Comparison of ENCODE assay signal across 20 cellular contexts in genomic region chr2:152454391-152454790, GRCh38.
A peak's percentile ranks its signal among the peaks of the same experiment; 100 is the strongest.
DNase-seq lines count a peak whose midpoint lies in the region; ATAC-seq, FAIRE-seq and TF ChIP-seq lines count a peak whose summit lies in the region.
"Had no signal": no experiment of that assay in that cellular context is flagged by ENCODE, and none has a peak within 500 bp of the region (broad histone marks: within the 10 kb centered on the region; RNA-seq: fewer than 3 reads in every experiment).

No MANE protein-coding gene starts in this region.

- H3K9ac ChIP-seq in HepG2 (ENCODE audit: insufficient read depth, low read depth, low read length), result no peak overlapping the region
- no peak overlapping the region for H3K9ac ChIP-seq in endothelial cell of umbilical vein (replicated peaks; ENCODE audit: extremely low read depth, insufficient read depth, low read length)

- H3K79me2 ChIP-seq in HepG2 (ENCODE audit: insufficient read depth, low read length) (peaks cover 86% of the 10 kb centered on the region), endothelial cell of umbilical vein (ENCODE audit: control insufficient read depth, insufficient read depth, low read length) (peaks cover 9% of the 10 kb centered on the region)

- intact Hi-C loops in HepG2 (cut with micrococcal nuclease; ENCODE audit: unreplicated experiment), result no loop called here
- intact Hi-C loops in right lobe of liver (cut with DNase I), result no loop called here
- intact Hi-C loops in endothelial cell of umbilical vein (cut with micrococcal nuclease), result no loop called here

- H3K27ac ChIP-seq in HepG2 (ENCODE audit: extremely low read length, insufficient read depth, low read length), result no peak overlapping the region
- no peak overlapping the region for H3K27ac ChIP-seq in right lobe of liver
- H3K27ac ChIP-seq in endothelial cell of umbilical vein (ENCODE audit: insufficient read depth, low read depth, low read length), result no peak overlapping the region
- H3K27ac ChIP-seq in tibial nerve, result peak overlapping the region; percentile 44 to 91 (median 66)

- no peak overlapping the region for H2AFZ ChIP-seq in HepG2 (ENCODE audit: low read length)
- no peak overlapping the region for H2AFZ ChIP-seq in endothelial cell of umbilical vein (ENCODE audit: low read depth, low read length)

- TF ChIP-seq RAD21 in HepG2 (CRISPR knock-in tag; IDR thresholded peaks at IDR 0.05), result no peak

- H3K27me3 ChIP-seq in HepG2 (ENCODE audit: control insufficient read depth in 1 of 2, insufficient read depth in 2 of 2, low read length in 2 of 2) (no peaks in the 10 kb centered on the region), right lobe of liver (no peaks in the 10 kb centered on the region), endothelial cell of umbilical vein (ENCODE audit: control insufficient read depth in 2 of 2, insufficient read depth in 2 of 2, low read length in 2 of 2) (no peaks in the 10 kb centered on the region), tibial nerve (no peaks in the 10 kb centered on the region)

- no peak overlapping the region for H3K4me3 Mint-ChIP-seq in nephron progenitor cell
- H3K4me3 Mint-ChIP-seq in activated CD8-positive, alpha-beta memory T cell treated with anti-CD3 and anti-CD28 coated beads, Interleukin-2, amount 10 ng/mL, durations not matched to agents 7 days and 5 days, result no peak overlapping the region
- H3K4me3 Mint-ChIP-seq: CD8-positive, alpha-beta memory T cell had no signal

- ATAC-seq in HepG2, result no peak
- no peak for ATAC-seq in right lobe of liver
- ATAC-seq in GM19467 (IDR thresholded peaks at IDR 0.05; ENCODE audit: unreplicated experiment), result no peak
- no peak for ATAC-seq in activated CD8-positive, alpha-beta memory T cell treated with anti-CD3 and anti-CD28 coated beads, Interleukin-2, amount 10 ng/mL, durations not matched to agents 7 days and 5 days
- ATAC-seq: HCT116, PC-3 had no signal

- peaks cover 39% of the 10 kb centered on the region for H3K36me3 Mint-ChIP-seq in nephron progenitor cell (ENCODE audit: low read depth)
- no peaks in the 10 kb centered on the region for H3K36me3 Mint-ChIP-seq in activated CD8-positive, alpha-beta memory T cell treated with anti-CD3 and anti-CD28 coated beads, Interleukin-2, amount 10 ng/mL, durations not matched to agents 7 days and 5 days
- H3K36me3 Mint-ChIP-seq: CD8-positive, alpha-beta memory T cell had no signal

- H3K9me3 Mint-ChIP-seq in nephron progenitor cell, result peaks cover 3% of the 10 kb centered on the region
- no peaks in the 10 kb centered on the region for H3K9me3 Mint-ChIP-seq in activated CD8-positive, alpha-beta memory T cell treated with anti-CD3 and anti-CD28 coated beads, Interleukin-2, amount 10 ng/mL, durations not matched to agents 7 days and 5 days (ENCODE audit: low read depth)
- H3K9me3 Mint-ChIP-seq: CD8-positive, alpha-beta memory T cell had no signal

- peaks cover 52% of the 10 kb centered on the region for H3K4me1 Mint-ChIP-seq in nephron progenitor cell
- no peaks in the 10 kb centered on the region for H3K4me1 Mint-ChIP-seq in activated CD8-positive, alpha-beta memory T cell treated with anti-CD3 and anti-CD28 coated beads, Interleukin-2, amount 10 ng/mL, durations not matched to agents 7 days and 5 days
- H3K4me1 Mint-ChIP-seq: CD8-positive, alpha-beta memory T cell had no signal

- DNase-seq in HepG2 (ENCODE audit: low spot score) (no peak), right lobe of liver (no peak), endothelial cell of umbilical vein (ENCODE audit: low read depth, low spot score) (no peak), nephron progenitor cell (no peak), tibial nerve (ENCODE audit: low spot score in 2 of 2) (no peak), GM20000 (ENCODE audit: low spot score) (no peak)
- no peak for DNase-seq in activated CD8-positive, alpha-beta memory T cell treated with anti-CD3 and anti-CD28 coated beads, Interleukin-2, amount 10 ng/mL, durations not matched to agents 7 days and 5 days
- DNase-seq: 8988T; CD8-positive, alpha-beta memory T cell; DMS79; KBM-7; NCI-H1417 treated with DMSO at 0.1 percent for 48 hours; NCI-H2029; NCI-H510A; NCI-H774; PC-3 had no signal

- H3K4me3 ChIP-seq in HepG2 (replicated peaks in 1 of 3; ENCODE audit: insufficient read depth in 1 of 3, low read depth in 2 of 3, low read length in 3 of 3), result no peak overlapping the region
- H3K4me3 ChIP-seq in right lobe of liver, result no peak overlapping the region
- H3K4me3 ChIP-seq in endothelial cell of umbilical vein (replicated peaks in 1 of 3; ENCODE audit: insufficient read depth in 1 of 3, low read depth in 1 of 3, low read length in 3 of 3), result no peak overlapping the region
- H3K4me3 ChIP-seq in tibial nerve, result no peak overlapping the region

- H3K9me3 ChIP-seq in HepG2 (ENCODE audit: low read length) (no peaks in the 10 kb centered on the region), right lobe of liver (no peaks in the 10 kb centered on the region), endothelial cell of umbilical vein (replicated peaks; ENCODE audit: control insufficient read depth, insufficient read depth, low read length) (no peaks in the 10 kb centered on the region), tibial nerve (no peaks in the 10 kb centered on the region)

- H4K20me1 ChIP-seq in HepG2 (ENCODE audit: insufficient read depth, low read length), result no peaks in the 10 kb centered on the region
- H4K20me1 ChIP-seq in endothelial cell of umbilical vein (replicated peaks; ENCODE audit: control insufficient read depth, extremely low read depth, insufficient read depth, low read length), result no peaks in the 10 kb centered on the region

- H3K27ac Mint-ChIP-seq in nephron progenitor cell, result peak overlapping the region; percentile 46
- H3K27ac Mint-ChIP-seq in activated CD8-positive, alpha-beta memory T cell treated with anti-CD3 and anti-CD28 coated beads, Interleukin-2, amount 10 ng/mL, durations not matched to agents 7 days and 5 days, result no peak overlapping the region
- H3K27ac Mint-ChIP-seq: CD8-positive, alpha-beta memory T cell had no signal

- TF ChIP-seq EP300 in HepG2 (IDR thresholded peaks at IDR 0.05; ENCODE audit: low read depth in 2 of 2, low read length in 2 of 2) (no peak), HepG2 (CRISPR knock-in tag; IDR thresholded peaks at IDR 0.05; ENCODE audit: borderline replicate concordance) (no peak), tibial nerve (IDR thresholded peaks at IDR 0.05) (no peak)

- CTCF ChIA-PET in HepG2 (lab: Yijun Ruan, JAX; ENCODE audit: low intra/inter-chr PET ratio, low total read pairs), result no interaction called here
- CTCF ChIA-PET in endothelial cell of umbilical vein (lab: Charles Lee), result interaction anchor here (1.2 to 3.3 kb wide), 3 partner anchors 14 to 182 kb away, joined by 4 to 12 read pairs (median 4); no protein-coding TSS in a partner anchor
- CTCF ChIA-PET in activated CD8-positive, alpha-beta memory T cell treated with anti-CD3 and anti-CD28 coated beads, Interleukin-2, amount 10 ng/mL, durations not matched to agents 7 days and 5 days (lab: Charles Lee), result no interaction called here

- POLR2A ChIA-PET in HepG2 (lab: Yijun Ruan, JAX), result interaction anchor here (1.0 to 1.6 kb wide), 2 partner anchors 8 to 31 kb away, joined by 3 read pairs; no protein-coding TSS in a partner anchor
- POLR2A ChIA-PET in endothelial cell of umbilical vein (lab: Charles Lee), result no interaction called here

- H3K27me3 Mint-ChIP-seq in nephron progenitor cell (ENCODE audit: low read depth, poor library complexity), result peaks cover 9% of the 10 kb centered on the region
- peaks cover 11% of the 10 kb centered on the region for H3K27me3 Mint-ChIP-seq in activated CD8-positive, alpha-beta memory T cell treated with anti-CD3 and anti-CD28 coated beads, Interleukin-2, amount 10 ng/mL, durations not matched to agents 7 days and 5 days

- dilution Hi-C loops in endothelial cell of umbilical vein (cut with MboI; ENCODE audit: extremely low pct_ligation_motif_present, low sequenced_read_pairs), result no loop called here

- in situ Hi-C loops in HepG2 (cut with HindIII; ENCODE audit: extremely low pct_ligation_motif_present, low pct_unique_long_range_greater_than_20kb), result no loop called here

- FAIRE-seq in HepG2 (lab: Jason Lieb, UNC), result no peak
- peak; percentile 44 for FAIRE-seq in endothelial cell of umbilical vein (lab: Jason Lieb, UNC)
- FAIRE-seq: D721Med, GM19239 had no signal

- TF ChIP-seq CTCF in HepG2 (CRISPR knock-in tag; IDR thresholded peaks at IDR 0.05) (no peak), right lobe of liver (IDR thresholded peaks at IDR 0.05) (no peak), endothelial cell of umbilical vein (IDR thresholded peaks at IDR 0.05; ENCODE audit: extremely low read depth in 1 of 2, insufficient read depth in 1 of 2, low read depth in 1 of 2, low read length in 2 of 2) (no peak), nephron progenitor cell (IDR thresholded peaks at IDR 0.05) (no peak), tibial nerve (IDR thresholded peaks at IDR 0.05) (no peak), GM20000 (IDR thresholded peaks at IDR 0.05; ENCODE audit: extremely low read depth, missing control alignments) (no peak)

- no TSS peak for BruUV-seq in HepG2 (replicated peaks; lab: Mats Ljungman, UMichigan)
- BruUV-seq in endothelial cell of umbilical vein (replicated peaks; lab: Mats Ljungman, UMichigan), result no TSS peak

- H3K36me3 ChIP-seq in HepG2 (replicated peaks in 1 of 2; ENCODE audit: control insufficient read depth in 1 of 2, insufficient read depth in 2 of 2, low read length in 2 of 2), result peaks cover 3 to 10% of the 10 kb centered on the region in 2 experiments; a peak in 4 of 5 replicates
- no peaks in the 10 kb centered on the region for H3K36me3 ChIP-seq in right lobe of liver
- H3K36me3 ChIP-seq in endothelial cell of umbilical vein (ENCODE audit: control insufficient read depth in 2 of 2, extremely low read depth in 1 of 2, insufficient read depth in 2 of 2, low read length in 2 of 2), result no peaks in the 10 kb centered on the region
- H3K36me3 ChIP-seq in tibial nerve, result no peaks in the 10 kb centered on the region

- H3K4me1 ChIP-seq in HepG2 (ENCODE audit: insufficient read depth, low read length), result peaks cover 74% of the 10 kb centered on the region
- no peaks in the 10 kb centered on the region for H3K4me1 ChIP-seq in right lobe of liver
- H3K4me1 ChIP-seq in endothelial cell of umbilical vein (ENCODE audit: control insufficient read depth, extremely low read depth, insufficient read depth, low read length), result no peaks in the 10 kb centered on the region
- H3K4me1 ChIP-seq in tibial nerve, result peaks cover 0 to 81% (median 27%) of the 10 kb centered on the region in 4 donors

- TF ChIP-seq POLR2A in HepG2 (IDR thresholded peaks at IDR 0.05; ENCODE audit: insufficient read depth in 1 of 2, low read depth in 2 of 2, low read length in 2 of 2) (no peak), right lobe of liver (IDR thresholded peaks at IDR 0.05) (no peak), endothelial cell of umbilical vein (IDR thresholded peaks at IDR 0.05; ENCODE audit: low read depth, low read length) (no peak), tibial nerve (IDR thresholded peaks at IDR 0.05) (no peak)

- H3K9me1 ChIP-seq in endothelial cell of umbilical vein (replicated peaks; ENCODE audit: control insufficient read depth, extremely low read depth, insufficient read depth, low read length), result no peaks in the 10 kb centered on the region

- H3K4me2 ChIP-seq in HepG2 (ENCODE audit: low read depth, low read length), result no peak overlapping the region
- no peak overlapping the region for H3K4me2 ChIP-seq in endothelial cell of umbilical vein (ENCODE audit: insufficient read depth, low read length)

- WGBS in HepG2 (ENCODE audit: low lambda C conversion rate), result 93% methylated on average over 1 of the region's 1 CpG
- whole genome bisulfite sequencing in right lobe of liver (ENCODE audit: insufficient coverage, low coverage, low lambda C conversion rate, missing lambda C conversion rate), result 73% methylated on average over 1 of the region's 1 CpG
- WGBS in tibial nerve, 2 donors, result 95 to 100% methylated on average over 1 of the region's 1 CpG

Comparison
In these comparisons a context has a peak if more than half of its experiments do, and no peak if none do; other contexts are left out.
1. H3K27ac ChIP-seq: peak in tibial nerve (4 of 4); none in HepG2 (single experiment), right lobe of liver (0 of 3) and endothelial cell of umbilical vein (single experiment).